ENCODE assay signal across 18 cellular contexts in genomic region chr16:66972983-66973382, GRCh38.
"Had no signal": no experiment of that assay in that cellular context is flagged by ENCODE, and none has a peak within 500 bp of the region (broad histone marks: within the 10 kb centered on the region; RNA-seq: fewer than 3 reads in every experiment).

No MANE protein-coding gene starts in this region.

- H3K27me3 Mint-ChIP-seq: activated CD4-positive, alpha-beta T cell treated with anti-CD3 and anti-CD28 coated beads, Interleukin-2, amount 10 ng/mL, durations not matched to agents 7 days and 5 days; stimulated activated naive CD8-positive, alpha-beta T cell treated with anti-CD3 and anti-CD28 coated beads, Interleukin-15, Interleukin-2, amounts not matched to agents 100 ng/mL and 50 ng/mL, for 24 hours had no signal

- H3K9me3 Mint-ChIP-seq: activated CD4-positive, alpha-beta T cell treated with anti-CD3 and anti-CD28 coated beads, Interleukin-2, amount 10 ng/mL, durations not matched to agents 7 days and 5 days; activated naive CD4-positive, alpha-beta T cell treated with anti-CD3 and anti-CD28 coated beads for 36 hours; activated T-cell treated with anti-CD3 and anti-CD28 coated beads, Interleukin-2, amount 50 U/mL, for 4 hours; neural crest cell; stimulated activated naive CD8-positive, alpha-beta T cell treated with anti-CD3 and anti-CD28 coated beads, Interleukin-15, Interleukin-2, amounts not matched to agents 100 ng/mL and 50 ng/mL, for 24 hours had no signal

- H3K4me3 ChIP-seq: dorsolateral prefrontal cortex, psoas muscle had no signal

- H3K4me1 ChIP-seq: psoas muscle had no signal

- H3K36me3 ChIP-seq: brain microvascular endothelial cell had no signal

- DNase-seq: activated CD4-positive, alpha-beta T cell treated with anti-CD3 and anti-CD28 coated beads, Interleukin-2, amount 10 ng/mL, durations not matched to agents 7 days and 5 days; activated CD8-positive, alpha-beta memory T cell treated with anti-CD3 and anti-CD28 coated beads, Interleukin-2, amount 50 U/mL, for 4 hours; activated naive CD4-positive, alpha-beta T cell treated with anti-CD3 and anti-CD28 coated beads for 36 hours; activated T-cell treated with anti-CD3 and anti-CD28 coated beads, Interleukin-2, amount 50 U/mL, for 4 hours; aorta; brain microvascular endothelial cell; central memory CD4-positive, alpha-beta T cell; dorsolateral prefrontal cortex; foreskin keratinocyte; hippocampal formation; islet precursor cell; trophoblast cell had no signal

- H3K9me3 ChIP-seq: psoas muscle had no signal

- ATAC-seq: activated T-cell treated with anti-CD3 and anti-CD28 coated beads, Interleukin-2, amount 50 U/mL, for 4 hours; foreskin keratinocyte; left lobe of liver; psoas muscle; right cardiac atrium had no signal

- H3K27ac ChIP-seq: brain microvascular endothelial cell, dorsolateral prefrontal cortex, epithelial cell of prostate, foreskin keratinocyte, psoas muscle had no signal

- H3K4me3 Mint-ChIP-seq: activated CD4-positive, alpha-beta T cell treated with anti-CD3 and anti-CD28 coated beads, Interleukin-2, amount 10 ng/mL, durations not matched to agents 7 days and 5 days; activated naive CD4-positive, alpha-beta T cell treated with anti-CD3 and anti-CD28 coated beads for 36 hours; activated T-cell treated with anti-CD3 and anti-CD28 coated beads, Interleukin-2, amount 50 U/mL, for 4 hours; neural crest cell; stimulated activated naive CD8-positive, alpha-beta T cell treated with anti-CD3 and anti-CD28 coated beads, Interleukin-15, Interleukin-2, amounts not matched to agents 100 ng/mL and 50 ng/mL, for 24 hours had no signal

- H3K27me3 ChIP-seq: brain microvascular endothelial cell, dorsolateral prefrontal cortex, foreskin keratinocyte had no signal

- H3K27ac Mint-ChIP-seq: activated CD4-positive, alpha-beta T cell treated with anti-CD3 and anti-CD28 coated beads, Interleukin-2, amount 10 ng/mL, durations not matched to agents 7 days and 5 days; activated naive CD4-positive, alpha-beta T cell treated with anti-CD3 and anti-CD28 coated beads for 36 hours; stimulated activated naive CD8-positive, alpha-beta T cell treated with anti-CD3 and anti-CD28 coated beads, Interleukin-15, Interleukin-2, amounts not matched to agents 100 ng/mL and 50 ng/mL, for 24 hours had no signal
